Comparison of ENCODE assay signal across 21 cellular contexts in the genomic region with DNA sequence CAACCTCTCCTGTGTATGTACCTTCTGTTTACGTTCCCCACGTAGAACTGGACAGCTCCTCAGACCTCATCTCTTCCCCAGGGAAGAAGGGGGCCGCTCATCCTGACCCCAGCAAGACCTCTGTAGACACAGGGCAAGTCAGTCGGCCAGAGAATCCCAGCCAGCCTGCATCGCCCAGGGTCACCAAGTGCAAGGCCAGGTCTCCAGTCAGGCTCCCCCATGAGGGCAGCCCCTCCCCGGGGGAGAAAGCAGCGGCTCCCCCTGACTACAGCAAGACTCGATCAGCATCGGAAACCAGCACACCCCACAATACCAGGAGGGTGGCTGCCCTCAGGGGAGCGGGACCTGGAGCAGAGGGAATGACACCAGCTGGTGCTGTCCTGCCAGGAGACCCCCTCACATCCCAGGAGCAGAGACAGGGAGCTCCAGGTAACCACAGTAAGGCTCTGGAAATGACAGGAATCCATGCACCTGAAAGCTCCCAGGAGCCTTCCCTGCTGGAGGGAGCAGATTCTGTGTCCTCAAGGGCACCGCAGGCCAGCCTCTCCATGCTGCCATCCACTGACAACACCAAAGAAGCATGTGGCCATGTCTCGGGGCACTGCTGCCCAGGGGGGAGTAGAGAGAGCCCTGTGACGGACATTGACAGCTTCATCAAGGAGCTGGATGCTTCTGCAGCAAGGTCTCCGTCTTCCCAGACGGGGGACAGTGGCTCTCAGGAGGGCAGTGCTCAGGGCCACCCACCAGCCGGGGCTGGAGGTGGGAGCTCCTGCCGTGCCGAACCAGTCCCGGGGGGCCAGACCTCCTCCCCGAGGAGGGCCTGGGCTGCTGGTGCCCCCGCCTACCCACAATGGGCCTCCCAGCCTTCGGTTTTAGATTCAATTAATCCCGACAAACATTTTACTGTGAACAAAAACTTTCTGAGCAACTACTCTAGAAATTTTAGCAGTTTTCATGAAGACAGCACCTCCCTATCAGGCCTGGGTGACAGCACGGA.
"Had no signal": no experiment of that assay in that cellular context is flagged by ENCODE, and none has a peak within 500 bp of the region (broad histone marks: within the 10 kb centered on the region; RNA-seq: fewer than 3 reads in every experiment).

No MANE protein-coding gene starts in this region.

- H3K27ac ChIP-seq: coronary artery, parathyroid adenoma, sigmoid colon, stomach, thyroid gland had no signal

- DNase-seq: dermis blood vessel endothelial cell; effector memory CD4-positive, alpha-beta T cell; left ventricle myocardium superior; mucosa of descending colon; naive B cell; sigmoid colon; stimulated activated CD4-positive, alpha-beta T cell treated with anti-CD3 and anti-CD28 coated beads, Interleukin-2, amount 100 ng/mL, for 24 hours; stimulated activated CD4-positive, alpha-beta T cell treated with anti-CD3 and anti-CD28 coated beads, Interleukin-4, amount 100 ng/mL, for 24 hours; stimulated activated naive CD4-positive, alpha-beta T cell treated with Interleukin-2 at 50 U/mL for 16 hours; stomach; thyroid gland; trophoblast cell had no signal

- H3K4me1 ChIP-seq: parathyroid adenoma, sigmoid colon, stomach, thyroid gland had no signal

- H3K4me3 ChIP-seq: coronary artery, lung, mucosa of descending colon, sigmoid colon, stomach, thyroid gland had no signal

- H3K9me3 ChIP-seq: mucosa of descending colon, sigmoid colon, stomach, thyroid gland had no signal

- H3K27me3 ChIP-seq: sigmoid colon, stomach, thyroid gland had no signal

- H3K36me3 Mint-ChIP-seq: memory B cell; naive B cell; natural killer cell treated with Interleukin-12 subunit alpha and Interleukin-12 subunit beta and Interleukin-15 and Interleukin-18, amount 100 ng/mL, for 72 hours had no signal

- H3K27ac Mint-ChIP-seq: memory B cell; mesothelial cell of epicardium; natural killer cell treated with Interleukin-12 subunit alpha and Interleukin-12 subunit beta and Interleukin-15 and Interleukin-18, amount 100 ng/mL, for 72 hours; progenitor cell of endocrine pancreas; stimulated activated effector memory CD8-positive, alpha-beta T cell treated with anti-CD3 and anti-CD28 coated beads, Interleukin-12 subunit alpha, Interleukin-12 subunit beta, amount 100 ng/mL, for 72 hours had no signal

- H3K9me3 Mint-ChIP-seq: memory B cell; mesothelial cell of epicardium; naive B cell; natural killer cell treated with Interleukin-12 subunit alpha and Interleukin-12 subunit beta and Interleukin-15 and Interleukin-18, amount 100 ng/mL, for 72 hours; neural crest cell; stimulated activated effector memory CD8-positive, alpha-beta T cell treated with anti-CD3 and anti-CD28 coated beads, Interleukin-12 subunit alpha, Interleukin-12 subunit beta, amount 100 ng/mL, for 72 hours had no signal

- H3K27me3 Mint-ChIP-seq: memory B cell; naive B cell; natural killer cell treated with Interleukin-12 subunit alpha and Interleukin-12 subunit beta and Interleukin-15 and Interleukin-18, amount 100 ng/mL, for 72 hours; progenitor cell of endocrine pancreas had no signal

- H3K4me1 Mint-ChIP-seq: memory B cell; mesothelial cell of epicardium; neural crest cell; stimulated activated effector memory CD8-positive, alpha-beta T cell treated with anti-CD3 and anti-CD28 coated beads, Interleukin-12 subunit alpha, Interleukin-12 subunit beta, amount 100 ng/mL, for 72 hours had no signal

- ATAC-seq: left ventricle myocardium superior; mucosa of descending colon; natural killer cell treated with Interleukin-12 subunit alpha and Interleukin-12 subunit beta and Interleukin-15 and Interleukin-18, amount 100 ng/mL, for 72 hours; stimulated activated effector memory CD8-positive, alpha-beta T cell treated with anti-CD3 and anti-CD28 coated beads, Interleukin-12 subunit alpha, Interleukin-12 subunit beta, amount 100 ng/mL, for 72 hours had no signal

- H3K36me3 ChIP-seq: thyroid gland had no signal

- H3K4me3 Mint-ChIP-seq: memory B cell; mesothelial cell of epicardium; naive B cell; natural killer cell treated with Interleukin-12 subunit alpha and Interleukin-12 subunit beta and Interleukin-15 and Interleukin-18, amount 100 ng/mL, for 72 hours; neural crest cell; stimulated activated effector memory CD8-positive, alpha-beta T cell treated with anti-CD3 and anti-CD28 coated beads, Interleukin-12 subunit alpha, Interleukin-12 subunit beta, amount 100 ng/mL, for 72 hours had no signal
